ENCODE assay signal across 2 cellular contexts in genomic region chr2:120810639-120811038, GRCh38.
TF ChIP-seq lines count a peak whose summit lies in the region.

No MANE protein-coding gene starts in this region.

TF ChIP-seq in GM23338, 12 proteins besides CTCF, POLR2A, EP300 and RAD21 (continued from another document):
- TF ChIP-seq ZNF462 (CRISPR knock-in tag; IDR thresholded peaks at IDR 0.05) (no peak), REST (IDR thresholded peaks at IDR 0.05; ENCODE audit: unreplicated experiment) (no peak), ZNF331 (CRISPR knock-in tag; IDR thresholded peaks at IDR 0.05; ENCODE audit: low read depth) (no peak), CREB1 (CRISPR knock-in tag; IDR thresholded peaks at IDR 0.05; ENCODE audit: low read depth) (no peak), ZNF114 (CRISPR knock-in tag; IDR thresholded peaks at IDR 0.05) (no peak), NANOG (IDR thresholded peaks at IDR 0.05; ENCODE audit: borderline replicate concordance) (no peak), POLR2AphosphoS5 (IDR thresholded peaks at IDR 0.05; ENCODE audit: low read depth) (no peak), JUNB (IDR thresholded peaks at IDR 0.05; ENCODE audit: unreplicated experiment) (no peak), EZH2 (IDR thresholded peaks at IDR 0.05; ENCODE audit: low read depth, unreplicated experiment) (no peak), EZH2phosphoT487 (IDR thresholded peaks at IDR 0.05; ENCODE audit: unreplicated experiment) (no peak)
- TF ChIP-seq, protein P1, sequence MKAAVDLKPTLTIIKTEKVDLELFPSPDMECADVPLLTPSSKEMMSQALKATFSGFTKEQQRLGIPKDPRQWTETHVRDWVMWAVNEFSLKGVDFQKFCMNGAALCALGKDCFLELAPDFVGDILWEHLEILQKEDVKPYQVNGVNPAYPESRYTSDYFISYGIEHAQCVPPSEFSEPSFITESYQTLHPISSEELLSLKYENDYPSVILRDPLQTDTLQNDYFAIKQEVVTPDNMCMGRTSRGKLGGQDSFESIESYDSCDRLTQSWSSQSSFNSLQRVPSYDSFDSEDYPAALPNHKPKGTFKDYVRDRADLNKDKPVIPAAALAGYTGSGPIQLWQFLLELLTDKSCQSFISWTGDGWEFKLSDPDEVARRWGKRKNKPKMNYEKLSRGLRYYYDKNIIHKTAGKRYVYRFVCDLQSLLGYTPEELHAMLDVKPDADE (IDR thresholded peaks at IDR 0.05) = no peak

TF ChIP-seq in H1, 55 proteins besides CTCF, POLR2A, EP300 and RAD21 (continued from another document):
- no peak for TF ChIP-seq SP4 (IDR thresholded peaks at IDR 0.05; ENCODE audit: low read length)
- no peak for TF ChIP-seq GTF2F1 (IDR thresholded peaks at IDR 0.05; ENCODE audit: borderline replicate concordance, low read depth, low read length)
- no peak for TF ChIP-seq GABPA (IDR thresholded peaks at IDR 0.05; ENCODE audit: borderline replicate concordance, insufficient read depth, low read length)
- no peak for TF ChIP-seq POLR2AphosphoS5 (IDR thresholded peaks at IDR 0.05; ENCODE audit: low read depth, low read length)
- no peak for TF ChIP-seq SIRT6 (IDR thresholded peaks at IDR 0.05; ENCODE audit: low read length)
- no peak for TF ChIP-seq SP1 (IDR thresholded peaks at IDR 0.05; ENCODE audit: low read depth, low read length)
- no peak for TF ChIP-seq TAF1 (IDR thresholded peaks at IDR 0.05; ENCODE audit: low read depth, low read length)
- no peak for TF ChIP-seq SIX5 (IDR thresholded peaks at IDR 0.05; ENCODE audit: low read depth, low read length)
- TF ChIP-seq NANOG (IDR thresholded peaks at IDR 0.05; ENCODE audit: insufficient read depth, low read depth, low read length, poor library complexity, severe bottlenecking) = no peak
- no peak for TF ChIP-seq JUN (IDR thresholded peaks at IDR 0.05; ENCODE audit: low read depth, low read length)
- TF ChIP-seq MAX (IDR thresholded peaks at IDR 0.05) = no peak
- no peak for TF ChIP-seq ATF3 (IDR thresholded peaks at IDR 0.05; ENCODE audit: insufficient read depth, low read depth, low read length)
- no peak for TF ChIP-seq CHD2 (IDR thresholded peaks at IDR 0.05; ENCODE audit: low read length)
- TF ChIP-seq PHF8 (conservative IDR thresholded peaks at IDR 0.05; ENCODE audit: low read depth, low read length) = no peak
